9 cellular contexts compared by ENCODE assay signal in genomic region chr2:233247744-233248143, GRCh38. TPM values are rescaled to one million over a fixed set of nuclear protein-coding genes. Genes with fewer than 3 reads are reported as not detected.
A peak's percentile ranks its signal among the peaks of the same experiment; 100 is the strongest.
DNase-seq lines count a peak whose midpoint lies in the region; ATAC-seq and TF ChIP-seq lines count a peak whose summit lies in the region.
"Had no signal": no experiment of that assay in that cellular context is flagged by ENCODE, and none has a peak within 500 bp of the region (broad histone marks: within the 10 kb centered on the region; RNA-seq: fewer than 3 reads in every experiment).

No MANE protein-coding gene starts in this region.

- no peaks in the 10 kb centered on the region for H3K36me3 ChIP-seq in A673 (ENCODE audit: insufficient read depth, low read length, poor library complexity, severe bottlenecking)

- no peaks in the 10 kb centered on the region for H3K4me1 ChIP-seq in A673 (ENCODE audit: insufficient read depth, low read length, poor library complexity, severe bottlenecking)

- POLR2A ChIA-PET in A673 (lab: Charles Lee; ENCODE audit: low non-redundant PET): no interaction called here

- intact Hi-C loops in A673 (cut with micrococcal nuclease; ENCODE audit: unreplicated experiment): no loop called here

- ATAC-seq in HG03469 (IDR thresholded peaks at IDR 0.05; ENCODE audit: unreplicated experiment): no peak
- ATAC-seq in GM21723 (IDR thresholded peaks at IDR 0.05; ENCODE audit: unreplicated experiment): no peak

- no peak overlapping the region for H3K4me3 ChIP-seq in A673 (ENCODE audit: low read depth, low read length, poor library complexity, severe bottlenecking)

- H3K27me3 ChIP-seq in A673 (replicated peaks; ENCODE audit: insufficient read depth, low read depth, low read length, poor library complexity): no peaks in the 10 kb centered on the region

- H3K9me3 ChIP-seq in A673 (ENCODE audit: low read depth, low read length, poor library complexity, severe bottlenecking): no peaks in the 10 kb centered on the region

- BruUV-seq in A673 (replicated peaks; lab: Mats Ljungman, UMichigan): no TSS peak

- DNase-seq in HT-29 (ENCODE audit: low spot score) (peak; percentile 74), A673 (ENCODE audit: low spot score) (no peak), NCI-H1694 (lab: John Stamatoyannopoulos, UW) (no peak)
- DNase-seq in activated CD4-positive, CD25-positive, alpha-beta regulatory T cell treated with anti-CD3 and anti-CD28 coated beads, Interleukin-2, amount 50 U/mL, for 16 hours (ENCODE audit: low read depth, low spot score): peak; percentile 40
- DNase-seq in effector CD4-positive, alpha-beta T cell: peak; percentile 58
- DNase-seq in stimulated activated CD4-positive, alpha-beta T cell treated with anti-CD3 and anti-CD28 coated beads, Interleukin-4, amount 100 ng/mL, for 1 hour: peak; percentile 52

- TF ChIP-seq CTCF in A673 (conservative IDR thresholded peaks at IDR 0.05; ENCODE audit: low read depth, low read length): no peak

- no peak overlapping the region for H3K27ac ChIP-seq in A673 (ENCODE audit: low read depth, low read length, poor library complexity, severe bottlenecking)

- CTCF ChIA-PET in A673 (lab: Charles Lee): no interaction called here

RNA-seq across cellular contexts. Expression of gene ATG16L1, which starts 3.7 kb away (rescaled TPM):
- 32.4 and 36.6 TPM in 2 replicates for total RNA-seq in HT-29 (2014; rRNA removed; shearing (Covaris generic))
- total RNA-seq in A673 (2021): 38.2 and 43.2 TPM in 2 replicates

RNA-seq across cellular contexts. Expression of gene SAG, which starts 59.9 kb away (rescaled TPM):
- not detected in 2 replicates for total RNA-seq in HT-29 (2014; rRNA removed; shearing (Covaris generic))
- 1.3 and 2.4 TPM in 2 replicates for total RNA-seq in A673 (2021)
- total RNA-seq: glomerular endothelial cell had no signal

Comparison
In these comparisons a context has a peak if more than half of its experiments do, and no peak if none do; other contexts are left out.
1. DNase-seq: peak in HT-29 (single experiment), activated CD4-positive, CD25-positive, alpha-beta regulatory T cell treated with anti-CD3 and anti-CD28 coated beads, Interleukin-2, amount 50 U/mL, for 16 hours (single experiment), effector CD4-positive, alpha-beta T cell (single experiment) and stimulated activated CD4-positive, alpha-beta T cell treated with anti-CD3 and anti-CD28 coated beads, Interleukin-4, amount 100 ng/mL, for 1 hour (single experiment); none in A673 (single experiment) and NCI-H1694 (single experiment).